10 cellular contexts compared by ENCODE assay signal in the genomic region with DNA sequence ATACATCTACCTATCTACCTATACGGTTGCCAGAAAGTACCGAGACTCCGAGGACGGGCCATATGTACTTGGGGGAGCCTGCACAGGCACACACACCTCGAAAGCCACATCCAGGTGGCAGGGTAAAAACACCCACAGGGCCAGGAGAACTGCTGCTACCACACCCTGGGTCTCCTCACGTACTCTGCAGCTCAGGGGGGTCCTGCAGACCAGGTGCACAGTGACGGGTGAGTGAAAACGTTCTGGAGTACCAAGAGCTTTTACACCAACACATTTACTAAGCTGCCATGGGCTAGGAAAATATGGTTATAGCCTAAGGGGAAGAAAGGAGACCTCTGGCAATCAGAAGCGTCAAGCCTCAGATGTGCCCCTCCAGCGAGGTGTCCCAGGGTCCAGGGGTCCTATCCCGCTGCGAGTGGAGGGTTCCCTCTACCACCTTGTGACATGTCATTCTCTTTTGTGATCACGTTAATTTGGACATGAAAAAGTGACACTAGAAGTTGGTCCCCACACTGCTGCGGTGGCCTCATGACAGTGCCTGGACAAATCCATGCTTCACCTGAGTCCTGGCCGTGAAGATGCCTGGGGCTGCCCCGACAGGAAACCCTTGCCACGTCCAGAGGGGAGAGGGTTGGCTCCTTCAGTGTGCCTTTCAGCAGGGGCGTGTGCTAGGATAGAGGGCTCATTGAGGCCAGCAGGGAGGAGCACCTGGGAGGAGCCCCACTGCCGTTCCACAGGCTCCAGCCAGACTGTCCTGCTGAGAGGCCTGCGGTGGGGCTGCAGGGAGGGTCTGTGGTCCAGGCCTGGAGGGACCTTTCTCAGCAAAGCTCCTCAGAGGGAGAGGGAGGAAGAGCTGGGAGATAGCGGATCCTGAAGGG. TPM values are rescaled to one million over a fixed set of nuclear protein-coding genes. Genes with fewer than 3 reads are reported as not detected.
DNase-seq lines count a peak whose midpoint lies in the region; ATAC-seq and TF ChIP-seq lines count a peak whose summit lies in the region.
"Had no signal": no experiment of that assay in that cellular context is flagged by ENCODE, and none has a peak within 500 bp of the region (broad histone marks: within the 10 kb centered on the region; RNA-seq: fewer than 3 reads in every experiment).

No MANE protein-coding gene starts in this region.

- H3K27me3 ChIP-seq in MM.1S (replicated peaks; ENCODE audit: insufficient read depth, low read length), result peaks cover 8% of the 10 kb centered on the region

- H4K20me1 ChIP-seq in MM.1S (ENCODE audit: insufficient read depth, low read length), result no peaks in the 10 kb centered on the region

- H3K27me3 Mint-ChIP-seq in CD14-positive monocyte (ENCODE audit: low read depth in 3 of 3) (peaks cover under 1 to 3% (median 3%) of the 10 kb centered on the region in 3 donors), neural crest cell (ENCODE audit: low read depth) (no peaks in the 10 kb centered on the region)

- H3K4me1 ChIP-seq in MM.1S (ENCODE audit: low read length), result peaks cover 8% of the 10 kb centered on the region; the same call in 1 of the 2 replicates

- DNase-seq in CD14-positive monocyte (ENCODE audit: low spot score) (no peak), MM.1S (no peak), coronary artery (ENCODE audit: low spot score) (no peak), neural crest cell (ENCODE audit: low read depth, low spot score) (no peak), DMS 273 treated with DMSO at 0.1 percent for 48 hours (lab: John Stamatoyannopoulos, UW) (no peak)
- no peak for DNase-seq in effector CD8-positive, alpha-beta T cell (lab: John Stamatoyannopoulos, UW)

- H3K4me3 ChIP-seq in MM.1S (ENCODE audit: low read length), result no peak overlapping the region
- peak overlapping the region; percentile 99 for H3K4me3 ChIP-seq in coronary artery

- no peaks in the 10 kb centered on the region for H3F3A ChIP-seq in MM.1S (ENCODE audit: insufficient read depth, low read length)

- no peaks in the 10 kb centered on the region for H3K9me3 Mint-ChIP-seq in CD14-positive monocyte
- peaks cover 3% of the 10 kb centered on the region for H3K9me3 Mint-ChIP-seq in neural crest cell

- H3K9ac ChIP-seq in MM.1S (ENCODE audit: low read length), result no peak overlapping the region

- H3K4me3 Mint-ChIP-seq in CD14-positive monocyte (peak overlapping the region in 1 of 2 donors; percentile 24), neural crest cell (peak overlapping the region; percentile 93)

- H3K4me1 Mint-ChIP-seq in CD14-positive monocyte (peaks cover 41% of the 10 kb centered on the region), neural crest cell (peaks cover 32% of the 10 kb centered on the region)

- H3K4me2 ChIP-seq in MM.1S (ENCODE audit: low read depth, low read length), result peak overlapping the region; percentile 80; the same call in 1 of the 2 replicates

- intact Hi-C loops in CD14-positive monocyte (cut with micrococcal nuclease), result no loop called here

- H3K9me2 ChIP-seq in MM.1S (replicated peaks; ENCODE audit: insufficient read depth, low read length), result no peaks in the 10 kb centered on the region

- H2AFZ ChIP-seq in MM.1S (ENCODE audit: low read length), result no peak overlapping the region

- H3K27ac ChIP-seq in MM.1S (ENCODE audit: low read length), result no peak overlapping the region
- no peak overlapping the region for H3K27ac ChIP-seq in coronary artery

- H3K36me3 Mint-ChIP-seq in CD14-positive monocyte (peaks cover 10 to 28% of the 10 kb centered on the region in 2 donors), neural crest cell (ENCODE audit: low read depth) (no peaks in the 10 kb centered on the region)

- H3K36me3 ChIP-seq in MM.1S (replicated peaks; ENCODE audit: insufficient read depth, low read length), result no peaks in the 10 kb centered on the region

- ATAC-seq in GM21723 (IDR thresholded peaks at IDR 0.05; ENCODE audit: unreplicated experiment), result no peak
- ATAC-seq in HG02588 (IDR thresholded peaks at IDR 0.05; ENCODE audit: unreplicated experiment), result no peak
- ATAC-seq: left lobe of liver had no signal

- H3K9me3 ChIP-seq in MM.1S (replicated peaks; ENCODE audit: insufficient read depth, low read length), result no peaks in the 10 kb centered on the region

- peaks cover 58% of the 10 kb centered on the region for H3K79me2 ChIP-seq in MM.1S (ENCODE audit: low read length)

- H3K27ac Mint-ChIP-seq in CD14-positive monocyte (peak overlapping the region in 4 of 7 donors; percentile 60 to 96 (median 96)), neural crest cell (ENCODE audit: unreplicated experiment) (no peak overlapping the region)

- TF ChIP-seq CTCF in CD14-positive monocyte (IDR thresholded peaks at IDR 0.05), result no peak
- TF ChIP-seq CTCF in MM.1S (IDR thresholded peaks at IDR 0.05; ENCODE audit: low read length), result no peak
- no peak for TF ChIP-seq CTCF in coronary artery (IDR thresholded peaks at IDR 0.05)
- TF ChIP-seq CTCF in neural crest cell (conservative IDR thresholded peaks at IDR 0.05), result no peak

RNA-seq across cellular contexts. Expression of a gene that starts 1.8 kb away (rescaled TPM):
- 10 to 100 TPM; 10.6 to 14.3 TPM for polyA plus RNA-seq in CD14-positive monocyte
- total RNA-seq in neural crest cell, result 62.1 and 63.8 TPM in 2 replicates

RNA-seq across cellular contexts. Expression of a gene that starts 16.2 kb away (rescaled TPM):
- polyA plus RNA-seq in CD14-positive monocyte, result not detected
- total RNA-seq in neural crest cell, result 0.89 and 1.0 TPM in 2 replicates
- total RNA-seq: T-helper 2 cell treated with Interferon-gamma antibody and Interleukin-4, amounts not matched to agents 100 ng/mL and 5 ng/mL, for 36 hours had no signal

RNA-seq across cellular contexts. Expression of a gene that starts 28.0 kb away (rescaled TPM):
- 10 to 100 TPM; 11.7 to 12.0 TPM for polyA plus RNA-seq in CD14-positive monocyte
- 21.7 and 24.3 TPM in 2 replicates for total RNA-seq in neural crest cell
